9 cellular contexts compared by ENCODE assay signal in genomic region chr6:154410619-154411044, GRCh38. TPM values are rescaled to one million over a fixed set of nuclear protein-coding genes. Genes with fewer than 3 reads are reported as not detected.
DNase-seq lines count a peak whose midpoint lies in the region; ATAC-seq and TF ChIP-seq lines count a peak whose summit lies in the region.
"Had no signal": no experiment of that assay in that cellular context is flagged by ENCODE, and none has a peak within 500 bp of the region (broad histone marks: within the 10 kb centered on the region; RNA-seq: fewer than 3 reads in every experiment).

No MANE protein-coding gene starts in this region.

- H3K27me3 Mint-ChIP-seq in activated CD4-positive, alpha-beta T cell treated with anti-CD3 and anti-CD28 coated beads for 36 hours, result peaks cover 14% of the 10 kb centered on the region
- no peaks in the 10 kb centered on the region for H3K27me3 Mint-ChIP-seq in MCF 10A (ENCODE audit: insufficient read depth, unreplicated experiment)

- POLR2A ChIA-PET in activated CD4-positive, alpha-beta T cell treated with anti-CD3 and anti-CD28 coated beads for 36 hours (lab: Charles Lee), result no interaction called here
- POLR2A ChIA-PET in MCF 10A (lab: Yijun Ruan, JAX), result interaction anchor here (0.9 kb wide), 1 partner anchor 11 kb away, joined by 3 read pairs; no protein-coding TSS in a partner anchor

- peaks cover 11% of the 10 kb centered on the region for H3K4me1 Mint-ChIP-seq in activated CD4-positive, alpha-beta T cell treated with anti-CD3 and anti-CD28 coated beads for 36 hours
- peaks cover 19% of the 10 kb centered on the region for H3K4me1 Mint-ChIP-seq in MCF 10A (ENCODE audit: insufficient read depth, unreplicated experiment)

- ATAC-seq in activated CD4-positive, alpha-beta T cell treated with anti-CD3 and anti-CD28 coated beads for 36 hours, result peak; percentile 98
- ATAC-seq in left colon (peak; percentile 37), GM21737 (IDR thresholded peaks at IDR 0.05; ENCODE audit: unreplicated experiment) (no peak)

- no peaks in the 10 kb centered on the region for H3K9me3 Mint-ChIP-seq in activated CD4-positive, alpha-beta T cell treated with anti-CD3 and anti-CD28 coated beads for 36 hours (ENCODE audit: low read depth)
- H3K9me3 Mint-ChIP-seq in MCF 10A (ENCODE audit: unreplicated experiment), result no peaks in the 10 kb centered on the region

- TF ChIP-seq CTCF in MCF 10A (IDR thresholded peaks at IDR 0.05; ENCODE audit: unreplicated experiment), result no peak

- H3K27ac Mint-ChIP-seq in activated CD4-positive, alpha-beta T cell treated with anti-CD3 and anti-CD28 coated beads for 36 hours, result peak overlapping the region; percentile 49
- H3K27ac Mint-ChIP-seq in MCF 10A (ENCODE audit: low read depth, unreplicated experiment), result peak overlapping the region; percentile 31

- CTCF ChIA-PET in activated CD4-positive, alpha-beta T cell treated with anti-CD3 and anti-CD28 coated beads for 36 hours (lab: Charles Lee), result no interaction called here
- CTCF ChIA-PET in MCF 10A (lab: Yijun Ruan, JAX), result no interaction called here

- no TSS peak for BruUV-seq in MCF 10A (replicated peaks; lab: Mats Ljungman, UMichigan)

- no peaks in the 10 kb centered on the region for H3K36me3 Mint-ChIP-seq in activated CD4-positive, alpha-beta T cell treated with anti-CD3 and anti-CD28 coated beads for 36 hours (ENCODE audit: low read depth)
- peaks cover 7% of the 10 kb centered on the region for H3K36me3 Mint-ChIP-seq in MCF 10A (ENCODE audit: insufficient read depth, unreplicated experiment)

- peak; percentile 76 for DNase-seq in activated CD4-positive, alpha-beta T cell treated with anti-CD3 and anti-CD28 coated beads for 36 hours
- DNase-seq in activated CD4-positive, alpha-beta T cell treated with anti-CD3 and anti-CD28 coated beads, Interleukin-2, amount 50 U/mL, for 1 hour, result no peak
- DNase-seq in NCI-H1436 (lab: John Stamatoyannopoulos, UW), result peak; percentile 48
- peak; percentile 89 for DNase-seq in MCF 10A (ENCODE audit: unreplicated experiment)
- no peak for DNase-seq in left colon
- peak in 8 of 49 donors; percentile 9 to 41 (median 18) for DNase-seq in substantia nigra (lab: John Stamatoyannopoulos, UW)
- DNase-seq in HT-29 (ENCODE audit: low spot score), result no peak
- DNase-seq: DND-41 had no signal

- intact Hi-C loops in activated CD4-positive, alpha-beta T cell treated with anti-CD3 and anti-CD28 coated beads for 36 hours (cut with DNase I, micrococcal nuclease), result loop anchor here (1.0 to 2.0 kb wide), 3 partner anchors 55 to 256 kb away; no protein-coding TSS in a partner anchor
- intact Hi-C loops in MCF 10A (cut with micrococcal nuclease) (no loop called here), left colon (cut with DNase I, micrococcal nuclease) (no loop called here)

- H3K27ac ChIP-seq in substantia nigra (ENCODE audit: low read depth, low read length, poor library complexity, severe bottlenecking), result peak overlapping the region; percentile 58

- no peak overlapping the region for H3K4me3 Mint-ChIP-seq in activated CD4-positive, alpha-beta T cell treated with anti-CD3 and anti-CD28 coated beads for 36 hours
- H3K4me3 Mint-ChIP-seq in MCF 10A (ENCODE audit: unreplicated experiment), result peak overlapping the region; percentile 18

RNA-seq across cellular contexts. Expression of gene IPCEF1, which starts 54.0 kb away (rescaled TPM):
- total RNA-seq in activated CD4-positive, alpha-beta T cell treated with anti-CD3 and anti-CD28 coated beads for 36 hours, result 10 to 100 TPM; 10.9 to 11.6 TPM
- total RNA-seq in MCF 10A (2022) (not detected in 2 replicates), left colon (1 to 10 TPM; 1.2 to 1.8 TPM)
- total RNA-seq in HT-29 (2014; rRNA removed; shearing (Covaris generic)), result 0.44 TPM in 1 of 2 replicates, not detected in the other

Comparison
In these comparisons a context has a peak if more than half of its experiments do, and no peak if none do; other contexts are left out.
1. DNase-seq: peak in activated CD4-positive, alpha-beta T cell treated with anti-CD3 and anti-CD28 coated beads for 36 hours (single experiment), NCI-H1436 (single experiment) and MCF 10A (single experiment); none in activated CD4-positive, alpha-beta T cell treated with anti-CD3 and anti-CD28 coated beads, Interleukin-2, amount 50 U/mL, for 1 hour (single experiment), left colon (0 of 2) and HT-29 (single experiment).
2. intact Hi-C loops: an anchor here in activated CD4-positive, alpha-beta T cell treated with anti-CD3 and anti-CD28 coated beads for 36 hours (1.0 to 2.0 kb wide); none called in MCF 10A and left colon.